In the genomic region with DNA sequence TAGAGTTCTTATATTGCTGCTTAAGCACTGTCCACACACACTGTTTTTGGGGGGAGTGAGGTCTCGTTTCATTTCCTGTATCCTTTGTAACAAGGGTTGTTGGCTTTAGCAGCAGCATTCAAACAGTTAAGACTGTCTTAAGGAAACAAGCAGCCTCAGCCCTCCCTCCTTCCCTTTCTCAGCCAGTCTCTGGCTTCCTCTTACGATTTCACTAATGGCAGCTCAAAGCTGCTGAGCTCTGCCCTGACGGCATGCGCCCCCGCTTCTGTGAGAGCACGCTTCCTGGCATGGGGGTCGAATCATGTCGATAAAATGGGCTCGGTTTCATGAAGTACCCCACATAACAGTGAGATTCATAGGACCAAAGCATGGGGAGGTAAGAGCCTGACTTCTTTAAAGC, we compare ENCODE assay signal across 8 cellular contexts.
A peak's percentile ranks its signal among the peaks of the same experiment; 100 is the strongest.
DNase-seq lines count a peak whose midpoint lies in the region; ATAC-seq, FAIRE-seq and TF ChIP-seq lines count a peak whose summit lies in the region.

No MANE protein-coding gene starts in this region.

- FAIRE-seq in RCC 7860 (lab: Jason Lieb, UNC) = no peak

- no peaks in the 10 kb centered on the region for H3K27me3 Mint-ChIP-seq in CD4-positive, CD25-positive, alpha-beta regulatory T cell

- H3K36me3 Mint-ChIP-seq in CD4-positive, CD25-positive, alpha-beta regulatory T cell = peaks cover 21% of the 10 kb centered on the region

- peak; percentile 50 to 93 (median 68) for DNase-seq in CD4-positive, CD25-positive, alpha-beta regulatory T cell
- DNase-seq in NOMO-1 treated with dmso at 0.1 percent for 144 hours (lab: John Stamatoyannopoulos, UW; ENCODE audit: unreplicated experiment) (peak; percentile 66), activated gamma-delta T cell treated with Interleukin-2 at 50 U/mL for 16 hours (peak; percentile 62), Right ventricle myocardium superior (peak; percentile 53), psoas muscle (peak in 1 of 2 donors; percentile 64), RCC 7860 (ENCODE audit: low spot score) (no peak)

- H3K4me3 ChIP-seq in CD4-positive, CD25-positive, alpha-beta regulatory T cell (ENCODE audit: low read depth, low read length) = peak overlapping the region; percentile 100
- peak overlapping the region; percentile 32 for H3K4me3 ChIP-seq in psoas muscle

- H3K4me1 ChIP-seq in CD4-positive, CD25-positive, alpha-beta regulatory T cell (ENCODE audit: control insufficient read depth, insufficient read depth, low read length, poor library complexity, severe bottlenecking) = peaks cover 78% of the 10 kb centered on the region
- H3K4me1 ChIP-seq in psoas muscle = peaks cover 6% of the 10 kb centered on the region

- intact Hi-C loops in Right ventricle myocardium superior (cut with DNase I) (no loop called here), psoas muscle (cut with DNase I) (no loop called here)

- peak overlapping the region; percentile 95 to 98 (median 98) for H3K27ac Mint-ChIP-seq in CD4-positive, CD25-positive, alpha-beta regulatory T cell

- H3K27ac ChIP-seq in CD4-positive, CD25-positive, alpha-beta regulatory T cell (ENCODE audit: insufficient read depth, low read length, poor library complexity, severe bottlenecking) = peak overlapping the region; percentile 91
- H3K27ac ChIP-seq in psoas muscle = peak overlapping the region; percentile 2

- peaks cover 45 to 69% (median 57%) of the 10 kb centered on the region in 4 donors for H3K4me1 Mint-ChIP-seq in CD4-positive, CD25-positive, alpha-beta regulatory T cell

- no peak for TF ChIP-seq CTCF in psoas muscle (IDR thresholded peaks at IDR 0.05)

- peak; percentile 77 to 78 for ATAC-seq in CD4-positive, CD25-positive, alpha-beta regulatory T cell (ENCODE audit: low read depth in 2 of 2)
- ATAC-seq in GM21528 (IDR thresholded peaks at IDR 0.05; ENCODE audit: low FRiP score, unreplicated experiment) (peak; percentile 38), Right ventricle myocardium superior (ENCODE audit: poor library complexity) (peak; percentile 35), psoas muscle (peak in 3 of 4 donors; percentile 32 to 61 (median 40)), GM19351 (IDR thresholded peaks at IDR 0.05; ENCODE audit: unreplicated experiment) (no peak)

- WGBS in psoas muscle, 3 donors = 29 to 41% (median 34%) methylated on average over 9 of the region's 9 CpGs

- no peaks in the 10 kb centered on the region for H3K27me3 ChIP-seq in CD4-positive, CD25-positive, alpha-beta regulatory T cell (ENCODE audit: control insufficient read depth, insufficient read depth, low read length)
- no peaks in the 10 kb centered on the region for H3K27me3 ChIP-seq in psoas muscle (ENCODE audit: insufficient read depth in 3 of 3, low read length in 2 of 3)

- peaks cover 28% of the 10 kb centered on the region for H3K36me3 ChIP-seq in CD4-positive, CD25-positive, alpha-beta regulatory T cell (ENCODE audit: control insufficient read depth, insufficient read depth, low read length)
- peaks cover 4 to 83% of the 10 kb centered on the region in 2 donors for H3K36me3 ChIP-seq in psoas muscle (ENCODE audit: insufficient read depth in 1 of 2, low read depth in 1 of 2)

- no peaks in the 10 kb centered on the region for H3K9me3 ChIP-seq in CD4-positive, CD25-positive, alpha-beta regulatory T cell (ENCODE audit: control insufficient read depth in 2 of 2, low read length in 2 of 2)
- no peaks in the 10 kb centered on the region for H3K9me3 ChIP-seq in psoas muscle

- H3K9me3 Mint-ChIP-seq in CD4-positive, CD25-positive, alpha-beta regulatory T cell = peaks cover 0 to 1% (median 0%) of the 10 kb centered on the region in 7 donors

- peak overlapping the region; percentile 93 to 98 (median 96) for H3K4me3 Mint-ChIP-seq in CD4-positive, CD25-positive, alpha-beta regulatory T cell
